26 cellular contexts compared by ENCODE assay signal in genomic region chr7:84811427-84811826, GRCh38.
A peak's percentile ranks its signal among the peaks of the same experiment; 100 is the strongest.
DNase-seq lines count a peak whose midpoint lies in the region; ATAC-seq and TF ChIP-seq lines count a peak whose summit lies in the region.
"Had no signal": no experiment of that assay in that cellular context is flagged by ENCODE, and none has a peak within 500 bp of the region (broad histone marks: within the 10 kb centered on the region; RNA-seq: fewer than 3 reads in every experiment).

No MANE protein-coding gene starts in this region.

- H3K4me3 ChIP-seq in right cardiac atrium (ENCODE audit: low read length) = no peak overlapping the region
- no peak overlapping the region for H3K4me3 ChIP-seq in MG63
- H3K4me3 ChIP-seq: colonic mucosa, heart left ventricle, left ventricle myocardium inferior had no signal

- H3K36me3 ChIP-seq in MG63 = no peaks in the 10 kb centered on the region
- H3K36me3 ChIP-seq: colonic mucosa, heart left ventricle, left ventricle myocardium inferior, WERI-Rb-1 had no signal

- peak overlapping the region; percentile 5 for H3K4me3 Mint-ChIP-seq in osteocyte (ENCODE audit: unreplicated experiment)
- H3K4me3 Mint-ChIP-seq: activated naive CD8-positive, alpha-beta T cell; CD4-positive, CD25-positive, alpha-beta regulatory T cell; naive B cell had no signal

- DNase-seq in right cardiac atrium = no peak
- no peak for DNase-seq in cardiac septum (ENCODE audit: low spot score)
- peak; percentile 52 for DNase-seq in ecto neural progenitor cell (ENCODE audit: low spot score)
- DNase-seq in osteocyte (ENCODE audit: extremely low spot score, unreplicated experiment) = no peak
- DNase-seq in MG63 = no peak
- no peak for DNase-seq in T-helper 9 cell
- DNase-seq in NCI-H2227 treated with DMSO at 0.1 percent for 48 hours (lab: John Stamatoyannopoulos, UW) = no peak
- DNase-seq in NCI-H2107 treated with DMSO at 0.1 percent for 48 hours (lab: John Stamatoyannopoulos, UW; ENCODE audit: unreplicated experiment) = no peak
- DNase-seq: activated CD4-positive, alpha-beta T cell treated with anti-CD3 and anti-CD28 coated beads for 48 hours; AML-193; anterior cingulate cortex; CD4-positive, CD25-positive, alpha-beta regulatory T cell; colonic mucosa; DND-41; erythroblast; foreskin fibroblast; heart left ventricle; left ventricle myocardium inferior; naive B cell; NCI-H1105 treated with DMSO at 0.1 percent for 48 hours; NCI-H1930; NCI-H526; SHP77; stimulated activated naive CD4-positive, alpha-beta T cell; WERI-Rb-1 had no signal

- H3K9me3 ChIP-seq in right cardiac atrium (ENCODE audit: control insufficient read depth, low read length) (no peaks in the 10 kb centered on the region), MG63 (no peaks in the 10 kb centered on the region)
- H3K9me3 ChIP-seq: colonic mucosa, heart left ventricle, left ventricle myocardium inferior had no signal

- no peaks in the 10 kb centered on the region for H3K27me3 ChIP-seq in right cardiac atrium (ENCODE audit: control insufficient read depth, insufficient read depth)
- H3K27me3 ChIP-seq in MG63 = no peaks in the 10 kb centered on the region
- H3K27me3 ChIP-seq: colonic mucosa, heart left ventricle had no signal

- no peak for ATAC-seq in right cardiac atrium
- ATAC-seq: heart left ventricle had no signal

- peak overlapping the region; percentile 45 for H3K27ac ChIP-seq in right cardiac atrium (ENCODE audit: low read length)
- H3K27ac ChIP-seq: colonic mucosa, heart left ventricle, WERI-Rb-1 had no signal

- TF ChIP-seq CTCF in osteocyte (IDR thresholded peaks at IDR 0.05) = no peak

- peak overlapping the region; percentile 48 for H3K27ac Mint-ChIP-seq in osteocyte (ENCODE audit: unreplicated experiment)
- H3K27ac Mint-ChIP-seq: activated naive CD8-positive, alpha-beta T cell; CD4-positive, CD25-positive, alpha-beta regulatory T cell; naive B cell had no signal

- no peaks in the 10 kb centered on the region for H3K36me3 Mint-ChIP-seq in osteocyte (ENCODE audit: unreplicated experiment)
- H3K36me3 Mint-ChIP-seq: activated naive CD8-positive, alpha-beta T cell; CD4-positive, CD25-positive, alpha-beta regulatory T cell; naive B cell had no signal

- H3K9me3 Mint-ChIP-seq in osteocyte (ENCODE audit: unreplicated experiment) = peaks cover 4% of the 10 kb centered on the region

- H3K27me3 Mint-ChIP-seq in osteocyte (ENCODE audit: unreplicated experiment) = no peaks in the 10 kb centered on the region
- H3K27me3 Mint-ChIP-seq: activated naive CD8-positive, alpha-beta T cell; CD4-positive, CD25-positive, alpha-beta regulatory T cell; naive B cell had no signal

- peaks cover 18% of the 10 kb centered on the region for H3K4me1 Mint-ChIP-seq in osteocyte (ENCODE audit: unreplicated experiment)
- H3K4me1 Mint-ChIP-seq: CD4-positive, CD25-positive, alpha-beta regulatory T cell; naive B cell had no signal

- 31% methylated on average over 2 of the region's 2 CpGs for whole genome bisulfite sequencing in right cardiac atrium

- intact Hi-C loops in right cardiac atrium (cut with DNase I) = no loop called here
- intact Hi-C loops in cardiac septum (cut with DNase I) = no loop called here

- H3K4me1 ChIP-seq in right cardiac atrium (ENCODE audit: control insufficient read depth, insufficient read depth, low read length) = no peaks in the 10 kb centered on the region
- H3K4me1 ChIP-seq: colonic mucosa had no signal
